ENCODE assay signal across 1 cellular context in genomic region chr3:46972396-46972795, GRCh38.
A peak's percentile ranks its signal among the peaks of the same experiment; 100 is the strongest.
TF ChIP-seq lines count a peak whose summit lies in the region.

No MANE protein-coding gene starts in this region.

TF ChIP-seq in GM12878, 131 proteins besides CTCF, POLR2A, EP300 and RAD21:
- TF ChIP-seq IKZF2 (IDR thresholded peaks at IDR 0.05) = peak; percentile 25 to 39; a peak in 2 of 4 replicates
- no peak for TF ChIP-seq SIX5 (IDR thresholded peaks at IDR 0.05; ENCODE audit: low read depth, low read length, severe bottlenecking)
- peak; percentile 67 for TF ChIP-seq MTA2 (IDR thresholded peaks at IDR 0.05; ENCODE audit: low read depth)
- TF ChIP-seq ESRRA (IDR thresholded peaks at IDR 0.05; ENCODE audit: low read length) = no peak
- TF ChIP-seq NBN (IDR thresholded peaks at IDR 0.05) = peak; percentile 33; the same call in 1 of the 2 replicates
- no peak for TF ChIP-seq BHLHE40 (IDR thresholded peaks at IDR 0.05; ENCODE audit: borderline replicate concordance in 1 of 2, low read depth in 2 of 2, low read length in 1 of 2)
- TF ChIP-seq MXI1 (IDR thresholded peaks at IDR 0.05; ENCODE audit: low read depth, low read length) = no peak
- no peak for TF ChIP-seq HCFC1 (IDR thresholded peaks at IDR 0.05; ENCODE audit: low read length)
- no peak for TF ChIP-seq SPI1 (IDR thresholded peaks at IDR 0.05; ENCODE audit: borderline replicate concordance, insufficient read depth, low read depth, low read length)
- TF ChIP-seq RUNX3 (IDR thresholded peaks at IDR 0.05; ENCODE audit: low read length) = peak; percentile 76
- TF ChIP-seq IKZF1 (conservative IDR thresholded peaks at IDR 0.05) = peak; percentile 38; the same call in 1 of the 2 replicates
- TF ChIP-seq YY1 (IDR thresholded peaks at IDR 0.05; ENCODE audit: low read depth, low read length) = 0 out of 2 replicates have a peak, but pooled peaks have one; percentile 28
- no peak for TF ChIP-seq BRCA1 (IDR thresholded peaks at IDR 0.05; ENCODE audit: low read depth, low read length)
- TF ChIP-seq SUPT20H (IDR thresholded peaks at IDR 0.05; ENCODE audit: borderline replicate concordance, control insufficient read depth, low read depth, low read length) = no peak
- peak; percentile 78; the same call in 1 of the 3 replicates for TF ChIP-seq POU2F2 (IDR thresholded peaks at IDR 0.05; ENCODE audit: borderline replicate concordance, low read depth, low read length)
